ENCODE assay signal across 22 cellular contexts in genomic region chr14:102344084-102344483, GRCh38. TPM values are rescaled to one million over a fixed set of nuclear protein-coding genes. Genes with fewer than 3 reads are reported as not detected.
DNase-seq lines count a peak whose midpoint lies in the region; ATAC-seq and TF ChIP-seq lines count a peak whose summit lies in the region.
"Had no signal": no experiment of that assay in that cellular context is flagged by ENCODE, and none has a peak within 500 bp of the region (broad histone marks: within the 10 kb centered on the region; RNA-seq: fewer than 3 reads in every experiment).

No MANE protein-coding gene starts in this region.

- WGBS in endodermal cell (ENCODE audit: insufficient coverage in 1 of 2, insufficient read length in 1 of 2), 2 experiments, result 94 to 100% methylated on average over 4 to 7 of the region's 7 CpGs

- ATAC-seq in Panc1, result no peak
- no peak for ATAC-seq in sciatic nerve
- no peak for ATAC-seq in HG03378 (IDR thresholded peaks at IDR 0.05; ENCODE audit: unreplicated experiment)
- no peak for ATAC-seq in HG02642 (IDR thresholded peaks at IDR 0.05; ENCODE audit: poor library complexity, unreplicated experiment)
- ATAC-seq: GM12878, HCT116 had no signal

- H3K4me3 ChIP-seq in Panc1 (ENCODE audit: low read depth in 2 of 2, low read length in 2 of 2), result no peak overlapping the region
- no peak overlapping the region for H3K4me3 ChIP-seq in endodermal cell (ENCODE audit: low read length)
- H3K4me3 ChIP-seq: GM12878, GM23248 had no signal

- peaks cover 58% of the 10 kb centered on the region for H3K36me3 Mint-ChIP-seq in endodermal cell (ENCODE audit: low read depth)

- no peak for DNase-seq in Panc1 (ENCODE audit: low read depth, low spot score)
- DNase-seq in caudate nucleus (lab: John Stamatoyannopoulos, UW), result peak in 1 of 61 donors; percentile 68
- no peak for DNase-seq in endodermal cell
- peak; percentile 25 for DNase-seq in sciatic nerve (ENCODE audit: low spot score)
- no peak for DNase-seq in NCI-H748 treated with DMSO at 0.1 percent for 48 hours (lab: John Stamatoyannopoulos, UW)
- no peak for DNase-seq in middle frontal gyrus (ENCODE audit: extremely low spot score, low spot score)
- DNase-seq: ACHN; BE2C; CD4-positive, CD25-positive, alpha-beta regulatory T cell; CD8-positive, alpha-beta memory T cell; COR-L47; DMS 273 treated with DMSO at 0.1 percent for 48 hours; DMS53; DND-41; EL; GM23248; H7; HFFc6 had no signal

- H3K9ac ChIP-seq in endodermal cell (ENCODE audit: extremely low read depth, low read length, poor library complexity, severe bottlenecking), result no peak overlapping the region
- H3K9ac ChIP-seq: GM23248 had no signal

- H3K9me3 ChIP-seq in Panc1 (ENCODE audit: control insufficient read depth, insufficient read depth, low read depth, low read length) (no peaks in the 10 kb centered on the region), endodermal cell (ENCODE audit: control insufficient read depth, low read length) (no peaks in the 10 kb centered on the region)
- H3K9me3 ChIP-seq: BE2C had no signal

- no peaks in the 10 kb centered on the region for H3K27me3 ChIP-seq in Panc1 (ENCODE audit: control insufficient read depth, insufficient read depth, low read length)
- no peaks in the 10 kb centered on the region for H3K27me3 ChIP-seq in endodermal cell (ENCODE audit: control insufficient read depth, insufficient read depth, low read length, poor library complexity, severe bottlenecking)
- H3K27me3 ChIP-seq: BE2C had no signal

- POLR2A ChIA-PET in Panc1 (lab: Charles Lee), result no interaction called here

- in situ Hi-C loops in Panc1 (cut with HindIII; ENCODE audit: low pct_unique_long_range_greater_than_20kb, low sequenced_read_pairs), result no loop called here

- BruUV-seq in Panc1 (replicated peaks; lab: Mats Ljungman, UMichigan), result TSS peak; percentile 55

- H3K27ac ChIP-seq in Panc1 (ENCODE audit: low read length) (no peak overlapping the region), caudate nucleus (ENCODE audit: low read depth, low read length) (peak overlapping the region; percentile 99), endodermal cell (ENCODE audit: low read depth, low read length) (no peak overlapping the region)
- H3K27ac ChIP-seq: GM23248 had no signal

- H3K27ac Mint-ChIP-seq in endodermal cell, result no peak overlapping the region
- H3K27ac Mint-ChIP-seq: CD4-positive, CD25-positive, alpha-beta regulatory T cell; CD8-positive, alpha-beta memory T cell; HFFc6 had no signal

- TF ChIP-seq CTCF in Panc1 (IDR thresholded peaks at IDR 0.05), result no peak
- TF ChIP-seq CTCF in endodermal cell (conservative IDR thresholded peaks at IDR 0.05), result peak; percentile 42

- CTCF ChIA-PET in Panc1 (lab: Charles Lee), result no interaction called here

- H3K9me3 Mint-ChIP-seq in endodermal cell, result no peaks in the 10 kb centered on the region
- H3K9me3 Mint-ChIP-seq: CD4-positive, CD25-positive, alpha-beta regulatory T cell; CD8-positive, alpha-beta memory T cell; HFFc6 had no signal

- H3K27me3 Mint-ChIP-seq in endodermal cell (ENCODE audit: insufficient read depth), result no peaks in the 10 kb centered on the region
- H3K27me3 Mint-ChIP-seq: CD4-positive, CD25-positive, alpha-beta regulatory T cell; CD8-positive, alpha-beta memory T cell had no signal

- intact Hi-C loops in Panc1 (cut with micrococcal nuclease; ENCODE audit: unreplicated experiment) (no loop called here), sciatic nerve (cut with DNase I) (loop anchor here (5.0 kb wide), 1 partner anchor 1883 kb away; no protein-coding TSS in a partner anchor)

- H3K36me3 ChIP-seq in Panc1 (ENCODE audit: control insufficient read depth, insufficient read depth, low read length) (no peaks in the 10 kb centered on the region; the same call in 1 of the 2 replicates), endodermal cell (ENCODE audit: control insufficient read depth, insufficient read depth, low read length) (peaks cover 29% of the 10 kb centered on the region)

- no peak overlapping the region for H3K4me3 Mint-ChIP-seq in endodermal cell
- H3K4me3 Mint-ChIP-seq: CD4-positive, CD25-positive, alpha-beta regulatory T cell; CD8-positive, alpha-beta memory T cell; HFFc6 had no signal

- no peaks in the 10 kb centered on the region for H3K4me1 Mint-ChIP-seq in endodermal cell
- H3K4me1 Mint-ChIP-seq: CD4-positive, CD25-positive, alpha-beta regulatory T cell; CD8-positive, alpha-beta memory T cell had no signal

- no peaks in the 10 kb centered on the region for H3K4me1 ChIP-seq in Panc1 (ENCODE audit: control insufficient read depth, insufficient read depth, low read length)
- H3K4me1 ChIP-seq in endodermal cell (ENCODE audit: control insufficient read depth, insufficient read depth, low read length), result no peaks in the 10 kb centered on the region
- H3K4me1 ChIP-seq: BE2C had no signal

RNA-seq across cellular contexts. Expression of gene CINP, which starts 18.6 kb away (rescaled TPM):
- 28.3 TPM for total RNA-seq in Panc1 (2021; ENCODE audit: unreplicated experiment)
- polyA plus RNA-seq in Panc1 (2012; ENCODE audit: insufficient read length), result 29.0 TPM
- total RNA-seq in endodermal cell, result 10 to 100 TPM; 33.3 to 38.3 TPM
- polyA plus RNA-seq in endodermal cell (2013, experiment 1 of 2), result 33.4 TPM
- 39.2 TPM for polyA plus RNA-seq in endodermal cell (2013, experiment 2 of 2)
- 28.1 TPM for total RNA-seq in sciatic nerve

RNA-seq across cellular contexts. Expression of gene TECPR2, which starts 18.7 kb away (rescaled TPM):
- total RNA-seq in Panc1 (2021; ENCODE audit: unreplicated experiment) (15.5 TPM), endodermal cell (10 to 100 TPM; 27.7 to 28.0 TPM), sciatic nerve (36.1 TPM)
- 15.7 TPM for polyA plus RNA-seq in Panc1 (2012; ENCODE audit: insufficient read length)
- 11.5 TPM for polyA plus RNA-seq in endodermal cell (2013, experiment 1 of 2)
- polyA plus RNA-seq in endodermal cell (2013, experiment 2 of 2), result 11.9 TPM

RNA-seq across cellular contexts. Expression of gene ZNF839, which starts 24.5 kb away (rescaled TPM):
- total RNA-seq in Panc1 (2021; ENCODE audit: unreplicated experiment) (10.8 TPM), endodermal cell (10 to 100 TPM; 16.5 to 19.1 TPM), sciatic nerve (13.8 TPM)
- 7.2 TPM for polyA plus RNA-seq in Panc1 (2012; ENCODE audit: insufficient read length)
- polyA plus RNA-seq in endodermal cell (2013, experiment 1 of 2), result 12.7 TPM
- 12.5 TPM for polyA plus RNA-seq in endodermal cell (2013, experiment 2 of 2)

RNA-seq across cellular contexts. Expression of gene MOK, which starts 39.1 kb away (rescaled TPM):
- total RNA-seq in Panc1 (2021; ENCODE audit: unreplicated experiment) (9.8 TPM), endodermal cell (100 to 1,000 TPM in 1 of 2 donors, 10 to 100 TPM in 1; 60.3 to 102 TPM), sciatic nerve (24.4 TPM)
- polyA plus RNA-seq in Panc1 (2012; ENCODE audit: insufficient read length), result 6.9 TPM
- polyA plus RNA-seq in endodermal cell (2013, experiment 1 of 2), result 15.4 TPM
- polyA plus RNA-seq in endodermal cell (2013, experiment 2 of 2), result 17.6 TPM
